In genomic region chr5:147240266-147240985, GRCh38 we compare ENCODE assay signal across 26 cellular contexts. TPM values are rescaled to one million over a fixed set of nuclear protein-coding genes. Genes with fewer than 3 reads are reported as not detected.
"Had no signal": no experiment of that assay in that cellular context is flagged by ENCODE, and none has a peak within 500 bp of the region (broad histone marks: within the 10 kb centered on the region; RNA-seq: fewer than 3 reads in every experiment).

No MANE protein-coding gene starts in this region.

- H3K36me3 ChIP-seq: gastrocnemius medialis, right lobe of liver, thoracic aorta, tibial nerve, upper lobe of right lung, uterus had no signal

- H3K27ac ChIP-seq: dorsolateral prefrontal cortex, epithelial cell of prostate, gastrocnemius medialis, parathyroid adenoma, right lobe of liver, thoracic aorta, upper lobe of right lung, uterus had no signal

- H3K4me3 ChIP-seq: dorsolateral prefrontal cortex, gastrocnemius medialis, lung, mucosa of descending colon, right lobe of liver, thoracic aorta, tibial nerve, upper lobe of right lung, uterus had no signal

- H3K4me1 ChIP-seq: parathyroid adenoma, right lobe of liver, upper lobe of right lung, uterus had no signal

- H3K79me2 ChIP-seq: parathyroid adenoma had no signal

- H2AFZ ChIP-seq: parathyroid adenoma had no signal

- ATAC-seq: esophagus mucosa; gastrocnemius medialis; mucosa of descending colon; natural killer cell treated with Interleukin-12 subunit alpha and Interleukin-12 subunit beta and Interleukin-15 and Interleukin-18, amount 100 ng/mL, for 72 hours; right lobe of liver; stimulated activated naive B cell treated with anti-CD40 and anti-IgM and Interleukin-4, amounts not matched to agents 10 μg/mL and 1 μg/mL and 100 μg/mL, for 72 hours; upper lobe of right lung had no signal

- FAIRE-seq: colon, small intestine had no signal

- H3K27me3 ChIP-seq: tibial nerve, uterus had no signal

- H3K9me3 ChIP-seq: gastrocnemius medialis, mucosa of descending colon, right lobe of liver, thoracic aorta, tibial nerve, upper lobe of right lung, uterus had no signal

- DNase-seq: dorsolateral prefrontal cortex; effector CD4-positive, alpha-beta T cell; foreskin fibroblast; gastrocnemius medialis; head of caudate nucleus; islet precursor cell; kidney glomerular epithelial cell; mucosa of descending colon; naive B cell; nucleus accumbens; right lobe of liver; small intestine; stimulated activated CD4-positive, alpha-beta T cell treated with anti-CD3 and anti-CD28 coated beads, Interleukin-15, amount 100 ng/mL, for 24 hours; stimulated activated CD4-positive, alpha-beta T cell treated with anti-CD3 and anti-CD28 coated beads, Interleukin-2, amount 100 ng/mL, for 48 hours; stimulated activated naive B cell treated with anti-CD40 and anti-IgM and Interleukin-4, amounts not matched to agents 10 μg/mL and 1 μg/mL and 100 μg/mL, for 72 hours; upper lobe of right lung; uterus had no signal

- H3K9ac ChIP-seq: parathyroid adenoma had no signal

RNA-seq across cellular contexts. Expression of gene STK32A, which starts 5.6 kb away (rescaled TPM):
- total RNA-seq: glomerular endothelial cell; natural killer cell treated with Interleukin-12 subunit alpha and Interleukin-12 subunit beta and Interleukin-15 and Interleukin-18, amount 100 ng/mL, for 72 hours had no signal
